Comparison of ENCODE assay signal across 8 cellular contexts in genomic region chr6:26020983-26021349, GRCh38. TPM values are rescaled to one million over a fixed set of nuclear protein-coding genes. Genes with fewer than 3 reads are reported as not detected.
DNase-seq lines count a peak whose midpoint lies in the region; ATAC-seq and TF ChIP-seq lines count a peak whose summit lies in the region.

No MANE protein-coding gene starts in this region.

- H3K36me3 Mint-ChIP-seq in CD14-positive monocyte: no peaks in the 10 kb centered on the region
- H3K36me3 Mint-ChIP-seq in endodermal cell (ENCODE audit: low read depth): peaks cover 2% of the 10 kb centered on the region

- H3K9me3 ChIP-seq in HUES6 (ENCODE audit: control insufficient read depth, insufficient read depth, low read depth, low read length) (no peaks in the 10 kb centered on the region), endodermal cell (ENCODE audit: control insufficient read depth, low read length) (peaks cover 12% of the 10 kb centered on the region)

- DNase-seq in CD14-positive monocyte (ENCODE audit: low spot score) (no peak), endodermal cell (peak; percentile 83), mucosa of gallbladder (ENCODE audit: low spot score) (peak; percentile 62), putamen (ENCODE audit: low spot score) (no peak)
- peak; percentile 29 to 33 for DNase-seq in activated CD4-positive, alpha-beta T cell treated with anti-CD3 and anti-CD28 coated beads, Interleukin-2, amount 50 U/mL, for 4 hours

- H3K27me3 ChIP-seq in HUES6 (ENCODE audit: control insufficient read depth, insufficient read depth, low read length): no peaks in the 10 kb centered on the region
- H3K27me3 ChIP-seq in endodermal cell (ENCODE audit: control insufficient read depth, insufficient read depth, low read length, poor library complexity, severe bottlenecking): no peaks in the 10 kb centered on the region

- H3K4me1 ChIP-seq in HUES6 (ENCODE audit: control insufficient read depth, insufficient read depth, low read length) (peaks cover 39% of the 10 kb centered on the region), endodermal cell (ENCODE audit: control insufficient read depth, insufficient read depth, low read length) (peaks cover 3% of the 10 kb centered on the region)

- H3K4me3 Mint-ChIP-seq in CD14-positive monocyte: peak overlapping the region; percentile 94 to 95
- H3K4me3 Mint-ChIP-seq in endodermal cell: peak overlapping the region; percentile 82

- H3K36me3 ChIP-seq in HUES6 (ENCODE audit: control insufficient read depth, insufficient read depth, low read length) (no peaks in the 10 kb centered on the region), endodermal cell (ENCODE audit: control insufficient read depth, insufficient read depth, low read length) (no peaks in the 10 kb centered on the region)

- H3K27ac Mint-ChIP-seq in CD14-positive monocyte (peak overlapping the region; percentile 97 to 99 (median 98)), endodermal cell (peak overlapping the region; percentile 99)

- intact Hi-C loops in CD14-positive monocyte (cut with micrococcal nuclease): loop anchor here in 1 of 2 donors (5.0 to 10.0 kb wide), 3 partner anchors 36 to 1114 kb away; partner anchors contain the start of gene TRIM38

- peak; percentile 1 for ATAC-seq in GM19467 (IDR thresholded peaks at IDR 0.05; ENCODE audit: unreplicated experiment)

- peaks cover 0 to 7% (median 5%) of the 10 kb centered on the region in 3 donors for H3K27me3 Mint-ChIP-seq in CD14-positive monocyte (ENCODE audit: low read depth in 3 of 3)
- no peaks in the 10 kb centered on the region for H3K27me3 Mint-ChIP-seq in endodermal cell (ENCODE audit: insufficient read depth)

- peaks cover 2 to 20% (median 8%) of the 10 kb centered on the region in 7 donors for H3K9me3 Mint-ChIP-seq in CD14-positive monocyte
- peaks cover 15% of the 10 kb centered on the region for H3K9me3 Mint-ChIP-seq in endodermal cell

- H3K4me3 ChIP-seq in HUES6 (ENCODE audit: low read depth, low read length) (peak overlapping the region; percentile 78), endodermal cell (ENCODE audit: low read length) (no peak overlapping the region)

- H3K4me1 Mint-ChIP-seq in CD14-positive monocyte (peaks cover 32% of the 10 kb centered on the region), endodermal cell (peaks cover 39% of the 10 kb centered on the region)

- no peak for TF ChIP-seq CTCF in CD14-positive monocyte (IDR thresholded peaks at IDR 0.05)
- TF ChIP-seq CTCF in endodermal cell (conservative IDR thresholded peaks at IDR 0.05): no peak

- H3K27ac ChIP-seq in HUES6 (ENCODE audit: low read depth, low read length): peak overlapping the region; percentile 96
- no peak overlapping the region for H3K27ac ChIP-seq in endodermal cell (ENCODE audit: low read depth, low read length)
- H3K27ac ChIP-seq in temporal lobe (ENCODE audit: low read depth, low read length): peak overlapping the region; percentile 88

- H3K9ac ChIP-seq in HUES6 (ENCODE audit: low read length) (peak overlapping the region; percentile 98), endodermal cell (ENCODE audit: extremely low read depth, low read length, poor library complexity, severe bottlenecking) (peak overlapping the region; percentile 19)

- 79 to 91% methylated on average over 22 to 23 of the region's 23 CpGs for WGBS in endodermal cell (ENCODE audit: insufficient coverage in 1 of 2, insufficient read length in 1 of 2), 2 experiments

RNA-seq across cellular contexts. Expression of gene TRIM38, which starts 58.4 kb away (rescaled TPM):
- 1 to 10 TPM; 4.1 to 8.0 TPM for polyA plus RNA-seq in CD14-positive monocyte
- total RNA-seq in endodermal cell (1 to 10 TPM; 4.2 to 4.4 TPM), mucosa of gallbladder (12.4 TPM), temporal lobe (0.49 TPM)
- 0.32 TPM for polyA plus RNA-seq in endodermal cell (2013, experiment 1 of 2)
- polyA plus RNA-seq in endodermal cell (2013, experiment 2 of 2): 0.29 TPM

Comparison
In these comparisons a context has a peak if more than half of its experiments do, and no peak if none do; other contexts are left out.
1. DNase-seq: peak in activated CD4-positive, alpha-beta T cell treated with anti-CD3 and anti-CD28 coated beads, Interleukin-2, amount 50 U/mL, for 4 hours (2 of 2), endodermal cell (single experiment) and mucosa of gallbladder (single experiment); none in CD14-positive monocyte (single experiment) and putamen (single experiment).